In the genomic region with DNA sequence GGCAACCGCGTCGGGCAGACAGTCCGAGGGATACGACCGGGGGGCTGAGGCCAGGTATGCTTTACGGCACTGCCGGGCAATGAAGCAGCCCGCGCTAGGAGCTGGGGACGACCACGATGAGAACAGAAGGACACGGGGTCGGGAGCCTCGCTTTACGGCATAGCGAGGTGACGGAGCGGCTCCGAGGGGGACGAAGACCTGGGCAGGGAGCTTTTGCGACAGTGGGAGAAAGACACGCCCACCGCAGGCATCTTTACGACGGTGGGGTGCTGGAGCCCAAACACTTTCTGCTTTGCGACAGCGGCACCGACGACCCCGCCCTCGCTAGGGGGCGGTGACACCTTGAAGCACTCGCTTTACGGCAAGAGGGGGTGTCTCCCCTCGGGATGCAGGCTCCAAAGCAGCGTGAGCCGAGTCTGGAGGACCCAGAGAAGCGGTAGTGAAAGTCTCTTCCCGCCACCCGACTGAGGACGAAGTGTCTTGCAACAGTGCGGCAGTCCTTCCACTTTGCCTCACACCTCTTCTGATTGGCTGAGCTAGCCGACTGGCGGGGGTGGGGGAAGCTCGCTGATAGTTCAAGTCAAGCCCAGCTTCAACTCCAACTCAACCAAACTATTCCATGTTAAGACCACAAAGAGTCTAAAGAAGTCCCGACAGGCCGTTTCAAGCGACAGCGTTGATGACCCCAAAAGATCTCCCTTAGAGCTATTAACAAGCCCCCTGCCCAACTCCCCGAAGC, we compare ENCODE assay signal across 1 cellular context.
TF ChIP-seq lines count a peak whose summit lies in the region.

No MANE protein-coding gene starts in this region.

TF ChIP-seq in HepG2, 621 proteins besides CTCF, POLR2A, EP300 and RAD21 (continued from another document and continues in another):
- TF ChIP-seq, protein P1, sequence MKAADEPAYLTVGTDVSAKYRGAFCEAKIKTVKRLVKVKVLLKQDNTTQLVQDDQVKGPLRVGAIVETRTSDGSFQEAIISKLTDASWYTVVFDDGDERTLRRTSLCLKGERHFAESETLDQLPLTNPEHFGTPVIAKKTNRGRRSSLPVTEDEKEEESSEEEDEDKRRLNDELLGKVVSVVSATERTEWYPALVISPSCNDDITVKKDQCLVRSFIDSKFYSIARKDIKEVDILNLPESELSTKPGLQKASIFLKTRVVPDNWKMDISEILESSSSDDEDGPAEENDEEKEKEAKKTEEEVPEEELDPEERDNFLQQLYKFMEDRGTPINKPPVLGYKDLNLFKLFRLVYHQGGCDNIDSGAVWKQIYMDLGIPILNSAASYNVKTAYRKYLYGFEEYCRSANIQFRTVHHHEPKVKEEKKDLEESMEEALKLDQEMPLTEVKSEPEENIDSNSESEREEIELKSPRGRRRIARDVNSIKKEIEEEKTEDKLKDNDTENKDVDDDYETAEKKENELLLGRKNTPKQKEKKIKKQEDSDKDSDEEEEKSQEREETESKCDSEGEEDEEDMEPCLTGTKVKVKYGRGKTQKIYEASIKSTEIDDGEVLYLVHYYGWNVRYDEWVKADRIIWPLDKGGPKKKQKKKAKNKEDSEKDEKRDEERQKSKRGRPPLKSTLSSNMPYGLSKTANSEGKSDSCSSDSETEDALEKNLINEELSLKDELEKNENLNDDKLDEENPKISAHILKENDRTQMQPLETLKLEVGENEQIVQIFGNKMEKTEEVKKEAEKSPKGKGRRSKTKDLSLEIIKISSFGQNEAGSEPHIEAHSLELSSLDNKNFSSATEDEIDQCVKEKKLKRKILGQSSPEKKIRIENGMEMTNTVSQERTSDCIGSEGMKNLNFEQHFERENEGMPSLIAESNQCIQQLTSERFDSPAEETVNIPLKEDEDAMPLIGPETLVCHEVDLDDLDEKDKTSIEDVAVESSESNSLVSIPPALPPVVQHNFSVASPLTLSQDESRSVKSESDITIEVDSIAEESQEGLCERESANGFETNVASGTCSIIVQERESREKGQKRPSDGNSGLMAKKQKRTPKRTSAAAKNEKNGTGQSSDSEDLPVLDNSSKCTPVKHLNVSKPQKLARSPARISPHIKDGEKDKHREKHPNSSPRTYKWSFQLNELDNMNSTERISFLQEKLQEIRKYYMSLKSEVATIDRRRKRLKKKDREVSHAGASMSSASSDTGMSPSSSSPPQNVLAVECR (CRISPR knock-in tag; IDR thresholded peaks at IDR 0.05; ENCODE audit: borderline replicate concordance): peak; percentile 83; the same call in 1 of the 2 replicates
- 0 out of 2 replicates have a peak, but pooled peaks have one; percentile 37 for TF ChIP-seq ZNF12 (CRISPR knock-in tag; IDR thresholded peaks at IDR 0.05)
- TF ChIP-seq CREM (IDR thresholded peaks at IDR 0.05): peak; percentile 80
- no peak for TF ChIP-seq CREM (CRISPR knock-in tag; IDR thresholded peaks at IDR 0.05)
- TF ChIP-seq, protein P2, sequence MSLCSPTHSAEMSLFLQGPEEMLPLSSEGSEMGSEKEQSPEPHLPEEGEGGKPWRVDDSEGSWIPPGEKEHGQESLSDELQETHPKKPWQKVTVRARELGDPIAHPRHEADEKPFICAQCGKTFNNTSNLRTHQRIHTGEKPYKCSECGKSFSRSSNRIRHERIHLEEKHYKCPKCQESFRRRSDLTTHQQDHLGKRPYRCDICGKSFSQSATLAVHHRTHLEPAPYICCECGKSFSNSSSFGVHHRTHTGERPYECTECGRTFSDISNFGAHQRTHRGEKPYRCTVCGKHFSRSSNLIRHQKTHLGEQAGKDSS (CRISPR knock-in tag; IDR thresholded peaks at IDR 0.05; ENCODE audit: borderline replicate concordance, low read depth): peak; percentile 76; the same call in 1 of the 2 replicates
- TF ChIP-seq, protein P3, sequence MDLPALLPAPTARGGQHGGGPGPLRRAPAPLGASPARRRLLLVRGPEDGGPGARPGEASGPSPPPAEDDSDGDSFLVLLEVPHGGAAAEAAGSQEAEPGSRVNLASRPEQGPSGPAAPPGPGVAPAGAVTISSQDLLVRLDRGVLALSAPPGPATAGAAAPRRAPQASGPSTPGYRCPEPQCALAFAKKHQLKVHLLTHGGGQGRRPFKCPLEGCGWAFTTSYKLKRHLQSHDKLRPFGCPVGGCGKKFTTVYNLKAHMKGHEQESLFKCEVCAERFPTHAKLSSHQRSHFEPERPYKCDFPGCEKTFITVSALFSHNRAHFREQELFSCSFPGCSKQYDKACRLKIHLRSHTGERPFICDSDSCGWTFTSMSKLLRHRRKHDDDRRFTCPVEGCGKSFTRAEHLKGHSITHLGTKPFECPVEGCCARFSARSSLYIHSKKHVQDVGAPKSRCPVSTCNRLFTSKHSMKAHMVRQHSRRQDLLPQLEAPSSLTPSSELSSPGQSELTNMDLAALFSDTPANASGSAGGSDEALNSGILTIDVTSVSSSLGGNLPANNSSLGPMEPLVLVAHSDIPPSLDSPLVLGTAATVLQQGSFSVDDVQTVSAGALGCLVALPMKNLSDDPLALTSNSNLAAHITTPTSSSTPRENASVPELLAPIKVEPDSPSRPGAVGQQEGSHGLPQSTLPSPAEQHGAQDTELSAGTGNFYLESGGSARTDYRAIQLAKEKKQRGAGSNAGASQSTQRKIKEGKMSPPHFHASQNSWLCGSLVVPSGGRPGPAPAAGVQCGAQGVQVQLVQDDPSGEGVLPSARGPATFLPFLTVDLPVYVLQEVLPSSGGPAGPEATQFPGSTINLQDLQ (CRISPR knock-in tag; IDR thresholded peaks at IDR 0.05): no peak
- TF ChIP-seq, protein P4, sequence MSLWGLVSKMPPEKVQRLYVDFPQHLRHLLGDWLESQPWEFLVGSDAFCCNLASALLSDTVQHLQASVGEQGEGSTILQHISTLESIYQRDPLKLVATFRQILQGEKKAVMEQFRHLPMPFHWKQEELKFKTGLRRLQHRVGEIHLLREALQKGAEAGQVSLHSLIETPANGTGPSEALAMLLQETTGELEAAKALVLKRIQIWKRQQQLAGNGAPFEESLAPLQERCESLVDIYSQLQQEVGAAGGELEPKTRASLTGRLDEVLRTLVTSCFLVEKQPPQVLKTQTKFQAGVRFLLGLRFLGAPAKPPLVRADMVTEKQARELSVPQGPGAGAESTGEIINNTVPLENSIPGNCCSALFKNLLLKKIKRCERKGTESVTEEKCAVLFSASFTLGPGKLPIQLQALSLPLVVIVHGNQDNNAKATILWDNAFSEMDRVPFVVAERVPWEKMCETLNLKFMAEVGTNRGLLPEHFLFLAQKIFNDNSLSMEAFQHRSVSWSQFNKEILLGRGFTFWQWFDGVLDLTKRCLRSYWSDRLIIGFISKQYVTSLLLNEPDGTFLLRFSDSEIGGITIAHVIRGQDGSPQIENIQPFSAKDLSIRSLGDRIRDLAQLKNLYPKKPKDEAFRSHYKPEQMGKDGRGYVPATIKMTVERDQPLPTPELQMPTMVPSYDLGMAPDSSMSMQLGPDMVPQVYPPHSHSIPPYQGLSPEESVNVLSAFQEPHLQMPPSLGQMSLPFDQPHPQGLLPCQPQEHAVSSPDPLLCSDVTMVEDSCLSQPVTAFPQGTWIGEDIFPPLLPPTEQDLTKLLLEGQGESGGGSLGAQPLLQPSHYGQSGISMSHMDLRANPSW (CRISPR knock-in tag; IDR thresholded peaks at IDR 0.05; ENCODE audit: borderline replicate concordance): peak; percentile 28; the same call in 1 of the 2 replicates
- no peak for TF ChIP-seq ZNF101 (CRISPR knock-in tag; IDR thresholded peaks at IDR 0.05; ENCODE audit: borderline replicate concordance, low read depth)
- TF ChIP-seq SIX4 (CRISPR knock-in tag; IDR thresholded peaks at IDR 0.05): 0 out of 2 replicates have a peak, but pooled peaks have one; percentile 14
- TF ChIP-seq ZNF619 (CRISPR knock-in tag; IDR thresholded peaks at IDR 0.05): peak; percentile 78; the same call in 1 of the 2 replicates
- TF ChIP-seq, protein P5, sequence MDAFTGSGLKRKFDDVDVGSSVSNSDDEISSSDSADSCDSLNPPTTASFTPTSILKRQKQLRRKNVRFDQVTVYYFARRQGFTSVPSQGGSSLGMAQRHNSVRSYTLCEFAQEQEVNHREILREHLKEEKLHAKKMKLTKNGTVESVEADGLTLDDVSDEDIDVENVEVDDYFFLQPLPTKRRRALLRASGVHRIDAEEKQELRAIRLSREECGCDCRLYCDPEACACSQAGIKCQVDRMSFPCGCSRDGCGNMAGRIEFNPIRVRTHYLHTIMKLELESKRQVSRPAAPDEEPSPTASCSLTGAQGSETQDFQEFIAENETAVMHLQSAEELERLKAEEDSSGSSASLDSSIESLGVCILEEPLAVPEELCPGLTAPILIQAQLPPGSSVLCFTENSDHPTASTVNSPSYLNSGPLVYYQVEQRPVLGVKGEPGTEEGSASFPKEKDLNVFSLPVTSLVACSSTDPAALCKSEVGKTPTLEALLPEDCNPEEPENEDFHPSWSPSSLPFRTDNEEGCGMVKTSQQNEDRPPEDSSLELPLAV (CRISPR knock-in tag; conservative IDR thresholded peaks at IDR 0.05; ENCODE audit: low read depth): no peak
- TF ChIP-seq PHF20 (CRISPR knock-in tag; IDR thresholded peaks at IDR 0.05): peak; percentile 90
- TF ChIP-seq, protein P6, sequence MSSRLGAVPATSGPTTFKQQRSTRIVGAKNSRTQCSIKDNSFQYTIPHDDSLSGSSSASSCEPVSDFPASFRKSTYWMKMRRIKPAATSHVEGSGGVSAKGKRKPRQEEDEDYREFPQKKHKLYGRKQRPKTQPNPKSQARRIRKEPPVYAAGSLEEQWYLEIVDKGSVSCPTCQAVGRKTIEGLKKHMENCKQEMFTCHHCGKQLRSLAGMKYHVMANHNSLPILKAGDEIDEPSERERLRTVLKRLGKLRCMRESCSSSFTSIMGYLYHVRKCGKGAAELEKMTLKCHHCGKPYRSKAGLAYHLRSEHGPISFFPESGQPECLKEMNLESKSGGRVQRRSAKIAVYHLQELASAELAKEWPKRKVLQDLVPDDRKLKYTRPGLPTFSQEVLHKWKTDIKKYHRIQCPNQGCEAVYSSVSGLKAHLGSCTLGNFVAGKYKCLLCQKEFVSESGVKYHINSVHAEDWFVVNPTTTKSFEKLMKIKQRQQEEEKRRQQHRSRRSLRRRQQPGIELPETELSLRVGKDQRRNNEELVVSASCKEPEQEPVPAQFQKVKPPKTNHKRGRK (CRISPR knock-in tag; IDR thresholded peaks at IDR 0.05): no peak
- TF ChIP-seq JUND (CRISPR knock-in tag; IDR thresholded peaks at IDR 0.05): peak; percentile 9; the same call in 1 of the 2 replicates
- peak; percentile 57; the same call in 1 of the 2 replicates for TF ChIP-seq ISL2 (CRISPR knock-in tag; IDR thresholded peaks at IDR 0.05)
- TF ChIP-seq ZSCAN31 (CRISPR knock-in tag; IDR thresholded peaks at IDR 0.05; ENCODE audit: low read depth): peak; percentile 68; the same call in 1 of the 2 replicates
- TF ChIP-seq, protein P7, sequence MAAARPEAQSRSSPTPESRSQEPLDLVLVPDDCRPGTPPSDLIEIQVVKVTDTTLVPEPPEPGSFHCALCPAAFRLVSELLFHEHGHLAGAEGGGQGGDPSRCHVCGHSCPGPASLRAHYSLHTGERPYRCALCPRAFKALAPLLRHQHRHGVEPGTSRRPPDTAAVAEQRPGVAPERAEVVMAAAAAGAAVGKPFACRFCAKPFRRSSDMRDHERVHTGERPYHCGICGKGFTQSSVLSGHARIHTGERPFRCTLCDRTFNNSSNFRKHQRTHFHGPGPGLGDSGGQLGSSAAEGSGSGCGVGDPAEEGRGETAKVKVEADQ (CRISPR knock-in tag; IDR thresholded peaks at IDR 0.05; ENCODE audit: borderline replicate concordance): 0 out of 2 replicates have a peak, but pooled peaks have one; percentile 63
- peak; percentile 69; the same call in 1 of the 2 replicates for TF ChIP-seq ZFP90 (CRISPR knock-in tag; IDR thresholded peaks at IDR 0.05; ENCODE audit: borderline replicate concordance)
- peak; percentile 86; the same call in 1 of the 2 replicates for TF ChIP-seq ZNF678 (CRISPR knock-in tag; IDR thresholded peaks at IDR 0.05)
- peak; percentile 74; the same call in 1 of the 2 replicates for TF ChIP-seq ZNF747 (CRISPR knock-in tag; IDR thresholded peaks at IDR 0.05; ENCODE audit: borderline replicate concordance)
- TF ChIP-seq, protein P8, sequence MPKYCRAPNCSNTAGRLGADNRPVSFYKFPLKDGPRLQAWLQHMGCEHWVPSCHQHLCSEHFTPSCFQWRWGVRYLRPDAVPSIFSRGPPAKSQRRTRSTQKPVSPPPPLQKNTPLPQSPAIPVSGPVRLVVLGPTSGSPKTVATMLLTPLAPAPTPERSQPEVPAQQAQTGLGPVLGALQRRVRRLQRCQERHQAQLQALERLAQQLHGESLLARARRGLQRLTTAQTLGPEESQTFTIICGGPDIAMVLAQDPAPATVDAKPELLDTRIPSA (CRISPR knock-in tag; IDR thresholded peaks at IDR 0.05; ENCODE audit: borderline replicate concordance): 0 out of 2 replicates have a peak, but pooled peaks have one; percentile 17
- TF ChIP-seq NONO (IDR thresholded peaks at IDR 0.05): no peak
- TF ChIP-seq NONO (CRISPR knock-in tag; conservative IDR thresholded peaks at IDR 0.05): peak; percentile 90
- peak; percentile 79; the same call in 1 of the 2 replicates for TF ChIP-seq ERF (CRISPR knock-in tag; IDR thresholded peaks at IDR 0.05)
- no peak for TF ChIP-seq XBP1 (CRISPR knock-in tag; IDR thresholded peaks at IDR 0.05)
- TF ChIP-seq ZNF33A (CRISPR knock-in tag; IDR thresholded peaks at IDR 0.05; ENCODE audit: borderline replicate concordance): no peak
- peak; percentile 61 for TF ChIP-seq PHF8 (CRISPR knock-in tag; IDR thresholded peaks at IDR 0.05)
- TF ChIP-seq ATF7 (IDR thresholded peaks at IDR 0.05): no peak
- TF ChIP-seq ATF7 (CRISPR knock-in tag; IDR thresholded peaks at IDR 0.05): no peak
- TF ChIP-seq, protein P9, sequence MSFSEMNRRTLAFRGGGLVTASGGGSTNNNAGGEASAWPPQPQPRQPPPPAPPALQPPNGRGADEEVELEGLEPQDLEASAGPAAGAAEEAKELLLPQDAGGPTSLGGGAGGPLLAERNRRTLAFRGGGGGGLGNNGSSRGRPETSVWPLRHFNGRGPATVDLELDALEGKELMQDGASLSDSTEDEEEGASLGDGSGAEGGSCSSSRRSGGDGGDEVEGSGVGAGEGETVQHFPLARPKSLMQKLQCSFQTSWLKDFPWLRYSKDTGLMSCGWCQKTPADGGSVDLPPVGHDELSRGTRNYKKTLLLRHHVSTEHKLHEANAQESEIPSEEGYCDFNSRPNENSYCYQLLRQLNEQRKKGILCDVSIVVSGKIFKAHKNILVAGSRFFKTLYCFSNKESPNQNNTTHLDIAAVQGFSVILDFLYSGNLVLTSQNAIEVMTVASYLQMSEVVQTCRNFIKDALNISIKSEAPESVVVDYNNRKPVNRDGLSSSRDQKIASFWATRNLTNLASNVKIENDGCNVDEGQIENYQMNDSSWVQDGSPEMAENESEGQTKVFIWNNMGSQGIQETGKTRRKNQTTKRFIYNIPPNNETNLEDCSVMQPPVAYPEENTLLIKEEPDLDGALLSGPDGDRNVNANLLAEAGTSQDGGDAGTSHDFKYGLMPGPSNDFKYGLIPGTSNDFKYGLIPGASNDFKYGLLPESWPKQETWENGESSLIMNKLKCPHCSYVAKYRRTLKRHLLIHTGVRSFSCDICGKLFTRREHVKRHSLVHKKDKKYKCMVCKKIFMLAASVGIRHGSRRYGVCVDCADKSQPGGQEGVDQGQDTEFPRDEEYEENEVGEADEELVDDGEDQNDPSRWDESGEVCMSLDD (CRISPR knock-in tag; IDR thresholded peaks at IDR 0.05; ENCODE audit: borderline replicate concordance): peak; percentile 51; the same call in 1 of the 2 replicates
- TF ChIP-seq RBM39 (IDR thresholded peaks at IDR 0.05; ENCODE audit: low read depth, low read length, poor library complexity, severe bottlenecking): peak; percentile 13
- peak; percentile 19; the same call in 1 of the 2 replicates for TF ChIP-seq KMT2A (CRISPR knock-in tag; IDR thresholded peaks at IDR 0.05)
- TF ChIP-seq, protein P10, sequence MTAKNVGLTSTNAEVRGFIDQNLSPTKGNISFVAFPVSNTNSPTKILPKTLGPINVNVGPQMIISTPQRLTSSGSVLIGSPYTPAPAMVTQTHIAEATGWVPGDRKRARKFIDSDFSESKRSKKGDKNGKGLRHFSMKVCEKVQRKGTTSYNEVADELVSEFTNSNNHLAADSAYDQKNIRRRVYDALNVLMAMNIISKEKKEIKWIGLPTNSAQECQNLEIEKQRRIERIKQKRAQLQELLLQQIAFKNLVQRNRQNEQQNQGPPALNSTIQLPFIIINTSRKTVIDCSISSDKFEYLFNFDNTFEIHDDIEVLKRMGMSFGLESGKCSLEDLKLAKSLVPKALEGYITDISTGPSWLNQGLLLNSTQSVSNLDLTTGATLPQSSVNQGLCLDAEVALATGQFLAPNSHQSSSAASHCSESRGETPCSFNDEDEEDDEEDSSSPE (CRISPR knock-in tag; IDR thresholded peaks at IDR 0.05): peak; percentile 83
- TF ChIP-seq POLR2G (IDR thresholded peaks at IDR 0.05; ENCODE audit: low read depth, low read length): peak; percentile 83
